In genomic region chr5:124315746-124316415, GRCh38 we compare ENCODE assay signal across 15 cellular contexts.
DNase-seq lines count a peak whose midpoint lies in the region; ATAC-seq and TF ChIP-seq lines count a peak whose summit lies in the region.
"Had no signal": no experiment of that assay in that cellular context is flagged by ENCODE, and none has a peak within 500 bp of the region (broad histone marks: within the 10 kb centered on the region; RNA-seq: fewer than 3 reads in every experiment).

No MANE protein-coding gene starts in this region.

- no peaks in the 10 kb centered on the region for H3K9me3 ChIP-seq in gastrocnemius medialis
- no peaks in the 10 kb centered on the region for H3K9me3 ChIP-seq in right cardiac atrium (ENCODE audit: control insufficient read depth, low read length)
- no peaks in the 10 kb centered on the region for H3K9me3 ChIP-seq in left ventricle myocardium inferior (replicated peaks)
- H3K9me3 ChIP-seq: Peyer's patch had no signal

- H3K4me3 ChIP-seq in fibroblast of mammary gland (ENCODE audit: control insufficient read depth, low read depth, low read length) (no peak overlapping the region), gastrocnemius medialis (no peak overlapping the region), right cardiac atrium (ENCODE audit: low read length) (no peak overlapping the region), left ventricle myocardium inferior (no peak overlapping the region)
- H3K4me3 ChIP-seq: GM23338, Peyer's patch had no signal

- peak; percentile 95 to 99 for ATAC-seq in gastrocnemius medialis
- no peak for ATAC-seq in HG03025 (IDR thresholded peaks at IDR 0.05; ENCODE audit: low FRiP score, unreplicated experiment)
- no peak for ATAC-seq in right cardiac atrium
- ATAC-seq: GM23338, left lobe of liver had no signal

- TF ChIP-seq CTCF in fibroblast of mammary gland (conservative IDR thresholded peaks at IDR 0.05; ENCODE audit: control insufficient read depth, insufficient read depth, low read depth, low read length) = no peak
- TF ChIP-seq CTCF in gastrocnemius medialis (IDR thresholded peaks at IDR 0.05 in 4 of 5, conservative IDR thresholded peaks at IDR 0.05 in 1 of 5) = no peak
- no peak for TF ChIP-seq CTCF in left ventricle myocardium inferior (IDR thresholded peaks at IDR 0.05; ENCODE audit: borderline replicate concordance)

- WGBS in right cardiac atrium = 95% methylated on average over 3 of the region's 3 CpGs

- TF ChIP-seq POLR2A in gastrocnemius medialis (IDR thresholded peaks at IDR 0.05) = no peak

- intact Hi-C loops in gastrocnemius medialis (cut with DNase I; ENCODE audit: low total_unique reads) = no loop called here
- intact Hi-C loops in right cardiac atrium (cut with DNase I) = no loop called here
- intact Hi-C loops in left ventricle myocardium inferior (cut with micrococcal nuclease) = no loop called here

- H3K36me3 ChIP-seq in gastrocnemius medialis (no peaks in the 10 kb centered on the region), left ventricle myocardium inferior (no peaks in the 10 kb centered on the region)
- H3K36me3 ChIP-seq: Peyer's patch had no signal

- no peaks in the 10 kb centered on the region for H3K27me3 ChIP-seq in gastrocnemius medialis
- H3K27me3 ChIP-seq in right cardiac atrium (ENCODE audit: control insufficient read depth, insufficient read depth) = no peaks in the 10 kb centered on the region
- H3K27me3 ChIP-seq in left ventricle myocardium inferior (ENCODE audit: low read depth) = no peaks in the 10 kb centered on the region
- H3K27me3 ChIP-seq: Peyer's patch had no signal

- DNase-seq in HS-5 (ENCODE audit: low read depth) (peak; percentile 13), SW480 (ENCODE audit: low spot score) (peak; percentile 26), fibroblast of mammary gland (ENCODE audit: low read depth) (peak; percentile 69), gastrocnemius medialis (no peak), right cardiac atrium (no peak), left ventricle myocardium inferior (no peak)
- DNase-seq: amygdala, cortex of kidney, erythroblast, NCI-H1048, Peyer's patch, SW 1271 had no signal

- in situ Hi-C loops in gastrocnemius medialis (cut with MboI; ENCODE audit: low sequenced_read_pairs in 4 of 4) = no loop called here

- H3K27ac ChIP-seq in gastrocnemius medialis (no peak overlapping the region), right cardiac atrium (ENCODE audit: low read length) (no peak overlapping the region), left ventricle myocardium inferior (replicated peaks) (no peak overlapping the region)
- H3K27ac ChIP-seq: Peyer's patch had no signal

- peaks cover 0 to 3% of the 10 kb centered on the region in 2 donors for H3K4me1 ChIP-seq in gastrocnemius medialis
- peaks cover 2% of the 10 kb centered on the region for H3K4me1 ChIP-seq in right cardiac atrium (ENCODE audit: control insufficient read depth, insufficient read depth, low read length)
- no peaks in the 10 kb centered on the region for H3K4me1 ChIP-seq in left ventricle myocardium inferior
- H3K4me1 ChIP-seq: Peyer's patch had no signal

Comparison
In these comparisons a context has a peak if more than half of its experiments do, and no peak if none do; other contexts are left out.
1. DNase-seq: peak in HS-5 (single experiment), SW480 (single experiment) and fibroblast of mammary gland (single experiment); none in gastrocnemius medialis (0 of 2), right cardiac atrium (0 of 3) and left ventricle myocardium inferior (single experiment).
2. ATAC-seq: peak in gastrocnemius medialis (2 of 2); none in HG03025 (single experiment) and right cardiac atrium (0 of 2).